Comparison of ENCODE assay signal across 20 cellular contexts in genomic region chr1:36126005-36126716, GRCh38. TPM values are rescaled to one million over a fixed set of nuclear protein-coding genes. Genes with fewer than 3 reads are reported as not detected.
DNase-seq lines count a peak whose midpoint lies in the region; ATAC-seq, FAIRE-seq and TF ChIP-seq lines count a peak whose summit lies in the region.
"Had no signal": no experiment of that assay in that cellular context is flagged by ENCODE, and none has a peak within 500 bp of the region (broad histone marks: within the 10 kb centered on the region; RNA-seq: fewer than 3 reads in every experiment).

No MANE protein-coding gene starts in this region.

- intact Hi-C loops in aorta (cut with DNase I), result loop anchor here in 1 of 2 donors (2.0 kb wide), 1 partner anchor 19 kb away; no protein-coding TSS in a partner anchor
- intact Hi-C loops in Right ventricle myocardium inferior (cut with DNase I), result no loop called here

- H3K4me1 ChIP-seq in aorta (ENCODE audit: control insufficient read depth in 1 of 2, insufficient read depth in 2 of 2, low read length in 2 of 2), result no peaks in the 10 kb centered on the region

- POLR2A ChIA-PET in naive thymus-derived CD8-positive, alpha-beta T cell (lab: Charles Lee), result no interaction called here

- WGBS in aorta, 2 donors, result 89% methylated on average over 21 of the region's 21 CpGs

- no peaks in the 10 kb centered on the region for H3K9me3 ChIP-seq in aorta (ENCODE audit: control insufficient read depth, low read length)
- H3K9me3 ChIP-seq: heart right ventricle, stomach had no signal

- H3K4me3 ChIP-seq in aorta (ENCODE audit: low read length in 2 of 2), result no peak overlapping the region

- peak overlapping the region; percentile 77 for H3K4me3 Mint-ChIP-seq in activated naive CD8-positive, alpha-beta T cell
- H3K4me3 Mint-ChIP-seq in activated naive CD8-positive, alpha-beta T cell treated with anti-CD3 and anti-CD28 coated beads for 36 hours, result no peak overlapping the region
- peak overlapping the region; percentile 10 to 67 (median 27) for H3K4me3 Mint-ChIP-seq in brain
- H3K4me3 Mint-ChIP-seq in naive thymus-derived CD8-positive, alpha-beta T cell, result peak overlapping the region; percentile 52 to 78 (median 69)

- DNase-seq in activated naive CD8-positive, alpha-beta T cell treated with anti-CD3 and anti-CD28 coated beads for 36 hours, result no peak
- no peak for DNase-seq in naive thymus-derived CD8-positive, alpha-beta T cell
- DNase-seq in urothelium cell line (ENCODE audit: low spot score), result no peak
- DNase-seq in hepatic stellate cell (ENCODE audit: low spot score), result no peak
- no peak for DNase-seq in aorta
- DNase-seq in Right ventricle myocardium inferior (ENCODE audit: missing footprints), result no peak
- DNase-seq: activated naive CD4-positive, alpha-beta T cell treated with anti-CD3 and anti-CD28 coated beads, Interleukin-2, amount 50 U/mL, for 16 hours; central memory CD4-positive, alpha-beta T cell; DMS 273 treated with DMSO at 0.1 percent for 48 hours; heart right ventricle; left colon; MV-4-11; NK-92 treated with Interleukin-12 subunit alpha and Interleukin-12 subunit beta, amount 100 ng/mL, for 24 hours; SHP77; stomach had no signal

- H3K36me3 Mint-ChIP-seq in activated naive CD8-positive, alpha-beta T cell, result no peaks in the 10 kb centered on the region
- H3K36me3 Mint-ChIP-seq in activated naive CD8-positive, alpha-beta T cell treated with anti-CD3 and anti-CD28 coated beads for 36 hours, result no peaks in the 10 kb centered on the region
- no peaks in the 10 kb centered on the region for H3K36me3 Mint-ChIP-seq in brain
- no peaks in the 10 kb centered on the region for H3K36me3 Mint-ChIP-seq in naive thymus-derived CD8-positive, alpha-beta T cell

- peaks cover 29% of the 10 kb centered on the region for H3K4me1 Mint-ChIP-seq in activated naive CD8-positive, alpha-beta T cell (ENCODE audit: low read depth)
- H3K4me1 Mint-ChIP-seq in activated naive CD8-positive, alpha-beta T cell treated with anti-CD3 and anti-CD28 coated beads for 36 hours, result peaks cover 29% of the 10 kb centered on the region
- peaks cover 36% of the 10 kb centered on the region for H3K4me1 Mint-ChIP-seq in brain
- H3K4me1 Mint-ChIP-seq in naive thymus-derived CD8-positive, alpha-beta T cell, result peaks cover 29 to 47% (median 37%) of the 10 kb centered on the region in 4 donors

- H3K9me3 Mint-ChIP-seq in activated naive CD8-positive, alpha-beta T cell (ENCODE audit: low read depth), result no peaks in the 10 kb centered on the region
- no peaks in the 10 kb centered on the region for H3K9me3 Mint-ChIP-seq in activated naive CD8-positive, alpha-beta T cell treated with anti-CD3 and anti-CD28 coated beads for 36 hours
- peaks cover 0 to 2% (median 0%) of the 10 kb centered on the region in 5 experiments for H3K9me3 Mint-ChIP-seq in brain
- no peaks in the 10 kb centered on the region for H3K9me3 Mint-ChIP-seq in naive thymus-derived CD8-positive, alpha-beta T cell

- no peaks in the 10 kb centered on the region for H3K36me3 ChIP-seq in aorta (ENCODE audit: control insufficient read depth in 1 of 2, insufficient read depth in 2 of 2, low read length in 1 of 2)
- H3K36me3 ChIP-seq: heart right ventricle, stomach had no signal

- H3K27me3 ChIP-seq in aorta (ENCODE audit: control insufficient read depth in 1 of 2, insufficient read depth in 2 of 2, low read length in 1 of 2), result no peaks in the 10 kb centered on the region

- peak; percentile 96 for FAIRE-seq in urothelium cell line (lab: Jason Lieb, UNC)

- TF ChIP-seq CTCF in brain (conservative IDR thresholded peaks at IDR 0.05), result no peak

- ATAC-seq in naive thymus-derived CD8-positive, alpha-beta T cell, result no peak
- ATAC-seq in aorta (ENCODE audit: low FRiP score), result no peak
- no peak for ATAC-seq in Right ventricle myocardium inferior

- H3K27me3 Mint-ChIP-seq in activated naive CD8-positive, alpha-beta T cell, result peaks cover 12% of the 10 kb centered on the region
- H3K27me3 Mint-ChIP-seq in activated naive CD8-positive, alpha-beta T cell treated with anti-CD3 and anti-CD28 coated beads for 36 hours, result peaks cover 30% of the 10 kb centered on the region
- H3K27me3 Mint-ChIP-seq in brain, result peaks cover 71% of the 10 kb centered on the region
- H3K27me3 Mint-ChIP-seq in naive thymus-derived CD8-positive, alpha-beta T cell, result peaks cover 19 to 40% (median 30%) of the 10 kb centered on the region in 5 donors

- H3K27ac ChIP-seq in aorta (ENCODE audit: low read depth in 1 of 2, low read length in 2 of 2), result no peak overlapping the region
- H3K27ac ChIP-seq: heart right ventricle had no signal

- H3K27ac Mint-ChIP-seq in activated naive CD8-positive, alpha-beta T cell, result no peak overlapping the region
- H3K27ac Mint-ChIP-seq in activated naive CD8-positive, alpha-beta T cell treated with anti-CD3 and anti-CD28 coated beads for 36 hours, result no peak overlapping the region
- peak overlapping the region in 3 of 5 experiments; percentile 9 to 70 (median 30) for H3K27ac Mint-ChIP-seq in brain
- H3K27ac Mint-ChIP-seq in naive thymus-derived CD8-positive, alpha-beta T cell, result peak overlapping the region in 8 of 10 donors; percentile 38 to 79 (median 60)

RNA-seq across cellular contexts. Expression of gene COL8A2, which starts 1.1 kb away (rescaled TPM):
- 1 to 10 TPM; 1.8 to 1.9 TPM for total RNA-seq in activated naive CD8-positive, alpha-beta T cell treated with anti-CD3 and anti-CD28 coated beads for 36 hours
- 1.8 TPM for polyA plus RNA-seq in brain (ENCODE audit: insufficient read depth, low read depth, low replicate concordance)
- under 1 TPM; 0.22 to 0.31 TPM for total RNA-seq in naive thymus-derived CD8-positive, alpha-beta T cell
- under 1 TPM; 0.07 to 0.22 (median 0.15) TPM for polyA plus RNA-seq in naive thymus-derived CD8-positive, alpha-beta T cell
- 10 to 100 TPM; 37.5 to 48.5 TPM for total RNA-seq in aorta
- polyA plus RNA-seq in aorta, result 10 to 100 TPM; 17.4 to 18.4 TPM
- total RNA-seq in Right ventricle myocardium inferior, result 1.0 TPM
- polyA plus RNA-seq: neural cell had no signal

RNA-seq across cellular contexts. Expression of gene TRAPPC3, which starts 23.1 kb away (rescaled TPM):
- 10 to 100 TPM; 58.0 to 59.4 TPM for total RNA-seq in activated naive CD8-positive, alpha-beta T cell treated with anti-CD3 and anti-CD28 coated beads for 36 hours
- polyA plus RNA-seq in brain (ENCODE audit: insufficient read depth, low read depth, low replicate concordance) (105 TPM), aorta (10 to 100 TPM; 81.0 to 90.7 TPM)
- total RNA-seq in naive thymus-derived CD8-positive, alpha-beta T cell, result 10 to 100 TPM; 44.6 to 53.7 TPM
- 100 to 1,000 TPM in 2 of 3 donors, 10 to 100 TPM in 1; 99.9 to 115 (median 110) TPM for polyA plus RNA-seq in naive thymus-derived CD8-positive, alpha-beta T cell
- total RNA-seq in aorta (10 to 100 TPM; 55.6 to 61.7 TPM), Right ventricle myocardium inferior (53.9 TPM)

RNA-seq across cellular contexts. Expression of gene MAP7D1, which starts 29.8 kb away (rescaled TPM):
- 100 to 1,000 TPM; 158 to 168 TPM for total RNA-seq in activated naive CD8-positive, alpha-beta T cell treated with anti-CD3 and anti-CD28 coated beads for 36 hours
- polyA plus RNA-seq in brain (ENCODE audit: insufficient read depth, low read depth, low replicate concordance), result 244 TPM
- 100 to 1,000 TPM; 266 to 275 TPM for total RNA-seq in naive thymus-derived CD8-positive, alpha-beta T cell
- polyA plus RNA-seq in naive thymus-derived CD8-positive, alpha-beta T cell, result 10 to 100 TPM; 13.3 to 67.1 (median 20.1) TPM
- 100 to 1,000 TPM; 113 to 133 TPM for total RNA-seq in aorta
- polyA plus RNA-seq in aorta, result 10 to 100 TPM; 52.8 to 81.2 TPM
- 383 TPM for total RNA-seq in Right ventricle myocardium inferior

RNA-seq across cellular contexts. Expression of gene ADPRS, which starts 37.5 kb away (rescaled TPM):
- 10 to 100 TPM; 47.0 to 48.7 TPM for total RNA-seq in activated naive CD8-positive, alpha-beta T cell treated with anti-CD3 and anti-CD28 coated beads for 36 hours
- 39.1 TPM for polyA plus RNA-seq in brain (ENCODE audit: insufficient read depth, low read depth, low replicate concordance)
- total RNA-seq in naive thymus-derived CD8-positive, alpha-beta T cell, result 10 to 100 TPM; 28.3 to 30.4 TPM
- polyA plus RNA-seq in naive thymus-derived CD8-positive, alpha-beta T cell, result 10 to 100 TPM in 2 of 3 donors, 1 to 10 TPM in 1; 9.9 to 24.8 (median 11.5) TPM
- 10 to 100 TPM; 15.9 to 21.2 TPM for total RNA-seq in aorta
- 10 to 100 TPM; 12.9 to 20.4 TPM for polyA plus RNA-seq in aorta
- total RNA-seq in Right ventricle myocardium inferior, result 18.1 TPM

RNA-seq across cellular contexts. Expression of gene TEKT2, which starts 42.3 kb away (rescaled TPM):
- under 1 TPM in 1 of 2 experiments, not detected in 1; 0.19 TPM for total RNA-seq in activated naive CD8-positive, alpha-beta T cell treated with anti-CD3 and anti-CD28 coated beads for 36 hours
- 12.0 TPM for polyA plus RNA-seq in brain (ENCODE audit: insufficient read depth, low read depth, low replicate concordance)
- not detected for total RNA-seq in naive thymus-derived CD8-positive, alpha-beta T cell
- polyA plus RNA-seq in naive thymus-derived CD8-positive, alpha-beta T cell, result not detected
- not detected for total RNA-seq in aorta
- under 1 TPM in 1 of 2 donors, not detected in 1; 0.82 TPM for polyA plus RNA-seq in aorta
- total RNA-seq in Right ventricle myocardium inferior, result not detected
- total RNA-seq: activated CD8-positive, alpha-beta memory T cell treated with anti-CD3 and anti-CD28 coated beads for 36 hours; heart right ventricle; HT1080; left colon; stomach had no signal

Comparison
In these comparisons a context has a peak if more than half of its experiments do, and no peak if none do; other contexts are left out.
1. H3K27ac Mint-ChIP-seq: peak in brain (3 of 5) and naive thymus-derived CD8-positive, alpha-beta T cell (8 of 10); none in activated naive CD8-positive, alpha-beta T cell (single experiment) and activated naive CD8-positive, alpha-beta T cell treated with anti-CD3 and anti-CD28 coated beads for 36 hours (single experiment).
2. RNA of gene COL8A2, which starts 1.1 kb away (total RNA-seq): 37.5 to 48.5 TPM in aorta; 1.8 to 1.9 TPM in activated naive CD8-positive, alpha-beta T cell treated with anti-CD3 and anti-CD28 coated beads for 36 hours, 1.0 TPM in Right ventricle myocardium inferior (single experiment) and 0.22 to 0.31 TPM in naive thymus-derived CD8-positive, alpha-beta T cell; every median in the first group is over 10 times any median in the second.